In the genomic region with DNA sequence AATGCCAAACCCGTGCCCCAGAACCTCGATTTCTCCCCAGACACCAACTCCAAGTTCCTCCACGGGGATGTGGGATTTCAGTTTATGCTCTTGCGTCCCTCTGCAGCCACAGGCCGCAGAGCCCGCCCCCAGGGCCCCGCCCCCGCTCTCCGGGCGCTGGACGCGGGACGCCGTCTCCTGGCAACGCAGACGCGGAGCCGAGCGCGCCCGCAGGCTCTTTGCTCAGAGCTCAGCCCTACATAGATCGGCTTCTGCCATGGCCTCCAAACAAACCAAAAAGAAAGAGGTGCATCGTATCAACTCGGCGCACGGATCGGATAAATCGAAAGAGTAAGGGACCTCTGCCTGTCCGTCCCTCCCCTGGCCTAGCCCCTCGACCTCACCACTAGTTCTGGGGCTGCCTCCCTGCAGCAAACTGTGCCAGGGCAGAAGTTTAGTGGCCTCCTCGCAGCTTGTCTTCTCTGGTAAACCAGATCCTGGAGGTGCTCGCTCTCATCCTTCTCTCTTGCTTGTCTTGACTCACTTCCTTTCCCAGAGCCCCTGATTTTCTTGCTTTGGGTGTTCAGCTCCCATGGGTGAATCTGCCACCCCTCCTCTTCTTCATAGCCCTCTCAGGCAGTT, we compare ENCODE assay signal across 8 cellular contexts. TPM values are rescaled to one million over a fixed set of nuclear protein-coding genes. Genes with fewer than 3 reads are reported as not detected.
DNase-seq lines count a peak whose midpoint lies in the region; ATAC-seq, FAIRE-seq and TF ChIP-seq lines count a peak whose summit lies in the region.

A gene (plus strand): TSS at position 188 of the 621 bp plus-strand sequence. CDS start 69 bp downstream, at position 257.

- H2AFZ ChIP-seq in keratinocyte (ENCODE audit: control insufficient read depth, low read length), result peak within 1 kb of the TSS; percentile 89

- peak within 1 kb of the TSS; percentile 49 for H3K4me2 ChIP-seq in keratinocyte (ENCODE audit: control insufficient read depth, extremely low read depth, insufficient read depth, low read depth, low read length)

- H3K4me1 ChIP-seq in keratinocyte (ENCODE audit: control insufficient read depth, extremely low read depth, insufficient read depth, low read length), result peaks cover 15% of the 10 kb centered on the region
- H3K4me1 ChIP-seq in small intestine (ENCODE audit: control insufficient read depth in 2 of 2, insufficient read depth in 1 of 2, low read depth in 1 of 2, low read length in 1 of 2), result no peaks in the 10 kb centered on the region

- peak within 1 kb of the TSS; percentile 35 for H3K4me3 Mint-ChIP-seq in T-helper 1 cell treated with Interleukin-12 subunit alpha and Interleukin-12 subunit beta and Interleukin-4 antibody, amounts not matched to agents 30 μg/mL and 1 μg/mL, for 36 hours
- peak within 1 kb of the TSS; percentile 78 for H3K4me3 Mint-ChIP-seq in chondrocyte (ENCODE audit: unreplicated experiment)

- no peaks in the 10 kb centered on the region for H3K79me2 ChIP-seq in keratinocyte (ENCODE audit: control insufficient read depth, insufficient read depth, low read length)

- H3K27ac ChIP-seq in keratinocyte (ENCODE audit: control insufficient read depth, insufficient read depth, low read length), result no peak within 1 kb of the TSS
- no peak within 1 kb of the TSS for H3K27ac ChIP-seq in small intestine (ENCODE audit: low read depth in 1 of 2, low read length in 1 of 2)

- no peak within 1 kb of the TSS for H3K27ac Mint-ChIP-seq in T-helper 1 cell treated with Interleukin-12 subunit alpha and Interleukin-12 subunit beta and Interleukin-4 antibody, amounts not matched to agents 30 μg/mL and 1 μg/mL, for 36 hours
- H3K27ac Mint-ChIP-seq in chondrocyte (ENCODE audit: unreplicated experiment), result no peak within 1 kb of the TSS

- H3K36me3 ChIP-seq in keratinocyte (ENCODE audit: control insufficient read depth in 2 of 2, extremely low read depth in 1 of 2, insufficient read depth in 2 of 2, low read length in 2 of 2) (no peaks in the 10 kb centered on the region), small intestine (ENCODE audit: control insufficient read depth in 2 of 2, insufficient read depth in 2 of 2, low read length in 2 of 2) (no peaks in the 10 kb centered on the region)

- DNase-seq in T-helper 1 cell, result no peak
- peak; percentile 9 to 28 for DNase-seq in NOMO-1 (lab: John Stamatoyannopoulos, UW; ENCODE audit: unreplicated experiment in 2 of 2)
- peak; percentile 69 for DNase-seq in chondrocyte (ENCODE audit: low spot score)
- no peak for DNase-seq in keratinocyte (ENCODE audit: low read depth, low spot score)
- peak; percentile 20 for DNase-seq in small intestine
- DNase-seq in GF-D8 (lab: John Stamatoyannopoulos, UW), result no peak

- H3K4me1 Mint-ChIP-seq in T-helper 1 cell treated with Interleukin-12 subunit alpha and Interleukin-12 subunit beta and Interleukin-4 antibody, amounts not matched to agents 30 μg/mL and 1 μg/mL, for 36 hours (ENCODE audit: low read depth), result peaks cover 2% of the 10 kb centered on the region
- peaks cover 10% of the 10 kb centered on the region for H3K4me1 Mint-ChIP-seq in chondrocyte (ENCODE audit: low read depth)

- ATAC-seq in HG03520 (IDR thresholded peaks at IDR 0.05; ENCODE audit: unreplicated experiment), result no peak

- H3K9ac ChIP-seq in keratinocyte (ENCODE audit: control insufficient read depth, extremely low read depth, insufficient read depth, low read length), result peak within 1 kb of the TSS; percentile 22

- peak within 1 kb of the TSS; percentile 6 to 48 (median 24) for H3K4me3 ChIP-seq in keratinocyte (ENCODE audit: control insufficient read depth in 2 of 3, extremely low read depth in 1 of 3, insufficient read depth in 2 of 3, low read depth in 1 of 3, low read length in 3 of 3)
- H3K4me3 ChIP-seq in small intestine (ENCODE audit: low read depth in 1 of 2, low read length in 2 of 2), result peak within 1 kb of the TSS in 1 of 2 donors; percentile 26

- WGBS in small intestine, 3 donors, result 2 to 4% (median 4%) methylated on average over 32 of the region's 32 CpGs

- H3K9me3 ChIP-seq in keratinocyte (ENCODE audit: control insufficient read depth, low read depth, low read length) (no peaks in the 10 kb centered on the region), small intestine (ENCODE audit: control insufficient read depth, low read depth) (no peaks in the 10 kb centered on the region)

- dilution Hi-C loops in keratinocyte (cut with MboI; ENCODE audit: extremely low pct_ligation_motif_present, low sequenced_read_pairs), result no loop called here

- FAIRE-seq in keratinocyte (lab: Jason Lieb, UNC) (no peak), small intestine (lab: Jason Lieb, UNC) (no peak)

- peaks cover 2% of the 10 kb centered on the region for H3K27me3 ChIP-seq in keratinocyte (ENCODE audit: control insufficient read depth, extremely low read depth, insufficient read depth, low read length)
- no peaks in the 10 kb centered on the region for H3K27me3 ChIP-seq in small intestine (ENCODE audit: control insufficient read depth in 2 of 2, insufficient read depth in 2 of 2, low read length in 2 of 2)

- no peaks in the 10 kb centered on the region for H3K9me3 Mint-ChIP-seq in T-helper 1 cell treated with Interleukin-12 subunit alpha and Interleukin-12 subunit beta and Interleukin-4 antibody, amounts not matched to agents 30 μg/mL and 1 μg/mL, for 36 hours
- H3K9me3 Mint-ChIP-seq in chondrocyte (ENCODE audit: low read depth), result no peaks in the 10 kb centered on the region

- H3K36me3 Mint-ChIP-seq in T-helper 1 cell treated with Interleukin-12 subunit alpha and Interleukin-12 subunit beta and Interleukin-4 antibody, amounts not matched to agents 30 μg/mL and 1 μg/mL, for 36 hours (ENCODE audit: low read depth), result no peaks in the 10 kb centered on the region
- no peaks in the 10 kb centered on the region for H3K36me3 Mint-ChIP-seq in chondrocyte (ENCODE audit: low read depth)

- H4K20me1 ChIP-seq in keratinocyte (ENCODE audit: control insufficient read depth, extremely low read depth, insufficient read depth, low read length), result no peaks in the 10 kb centered on the region

- no peaks in the 10 kb centered on the region for H3K27me3 Mint-ChIP-seq in T-helper 1 cell treated with Interleukin-12 subunit alpha and Interleukin-12 subunit beta and Interleukin-4 antibody, amounts not matched to agents 30 μg/mL and 1 μg/mL, for 36 hours (ENCODE audit: low read depth)
- H3K27me3 Mint-ChIP-seq in chondrocyte (ENCODE audit: low read depth), result peaks cover 18% of the 10 kb centered on the region

- no peaks in the 10 kb centered on the region for H3K9me1 ChIP-seq in keratinocyte (ENCODE audit: control insufficient read depth, extremely low read depth, insufficient read depth, low read length)

- TF ChIP-seq CTCF in chondrocyte (IDR thresholded peaks at IDR 0.05), result no peak
- no peak for TF ChIP-seq CTCF in keratinocyte (optimal IDR thresholded peaks at IDR 0.05 in 1 of 3, IDR thresholded peaks at IDR 0.05 in 1 of 3, conservative IDR thresholded peaks at IDR 0.05 in 1 of 3; ENCODE audit: extremely low read depth in 1 of 3, insufficient read depth in 2 of 3, low read length in 3 of 3)

RNA-seq across cellular contexts. Expression of the gene that starts here (rescaled TPM):
- total RNA-seq in chondrocyte, result not detected in 3 replicates
- polyA plus RNA-seq in keratinocyte, result not detected in 3 replicates
- polyA plus RNA-seq in keratinocyte (2011; ENCODE audit: low read depth), result not detected
- polyA plus RNA-seq in keratinocyte (2011; cell fraction: cytosol; rRNA removed), result not detected in 2 replicates
- polyA plus RNA-seq in keratinocyte (2011; cell fraction: nucleus; rRNA removed), result not detected in 2 replicates
- not detected in 2 replicates for polyA plus RNA-seq in keratinocyte (2012; ENCODE audit: low replicate concordance)
- polyA minus RNA-seq in keratinocyte, result not detected in 3 replicates
- not detected for polyA minus RNA-seq in keratinocyte (2011; cell fraction: cytosol; rRNA and poly(A)+ RNA removed)
- not detected in 2 replicates for polyA minus RNA-seq in keratinocyte (2011; cell fraction: nucleus; rRNA and poly(A)+ RNA removed)
- polyA plus RNA-seq in small intestine, result not detected

Comparison
In these comparisons a context has a peak if more than half of its experiments do, and no peak if none do; other contexts are left out.
1. Peak in DNase-seq in chondrocyte; RNA of the gene not detected or under 1 TPM.
2. Peak in DNase-seq in small intestine; RNA of the gene not detected or under 1 TPM.
3. DNase-seq: peak in NOMO-1 (2 of 2); none in T-helper 1 cell (0 of 5), keratinocyte (single experiment) and GF-D8 (single experiment).